1 cellular context compared by ENCODE assay signal in genomic region chr12:6457220-6457945, GRCh38.
TF ChIP-seq lines count a peak whose summit lies in the region.

No MANE protein-coding gene starts in this region.

TF ChIP-seq in GM12878, 131 proteins besides CTCF, POLR2A, EP300 and RAD21:
- TF ChIP-seq IRF3 (IDR thresholded peaks at IDR 0.05): no peak
- peak; percentile 18; the same call in 1 of the 2 replicates for TF ChIP-seq PML (IDR thresholded peaks at IDR 0.05; ENCODE audit: low read length)
